12 cellular contexts compared by ENCODE assay signal in the genomic region with DNA sequence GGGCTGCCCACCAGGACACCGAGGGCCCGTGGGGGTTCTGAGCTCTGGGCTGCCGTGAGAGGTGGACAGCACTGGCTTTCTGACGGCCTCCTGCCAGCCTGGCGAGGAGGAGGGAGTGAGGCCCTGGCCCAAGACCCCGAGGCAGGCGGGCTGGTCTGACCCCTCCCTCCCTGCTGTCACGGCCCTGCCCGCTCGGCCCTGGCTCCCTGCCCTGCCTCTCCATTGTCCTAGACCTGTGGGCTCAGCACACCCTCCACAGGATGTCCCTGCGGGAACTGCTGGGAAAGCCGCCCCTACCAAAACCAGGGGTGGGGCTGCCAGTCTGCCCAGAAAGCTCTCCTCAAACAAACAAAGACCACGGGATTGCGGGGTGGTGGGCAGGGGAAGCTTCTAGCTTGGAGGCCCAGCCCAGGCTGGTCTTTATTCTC. TPM values are rescaled to one million over a fixed set of nuclear protein-coding genes. Genes with fewer than 3 reads are reported as not detected.
DNase-seq lines count a peak whose midpoint lies in the region; ATAC-seq and TF ChIP-seq lines count a peak whose summit lies in the region.
"Had no signal": no experiment of that assay in that cellular context is flagged by ENCODE, and none has a peak within 500 bp of the region (broad histone marks: within the 10 kb centered on the region; RNA-seq: fewer than 3 reads in every experiment).

No MANE protein-coding gene starts in this region.

- TF ChIP-seq CTCF in ascending aorta (IDR thresholded peaks at IDR 0.05) = no peak
- TF ChIP-seq CTCF in heart left ventricle (IDR thresholded peaks at IDR 0.05) = no peak
- no peak for TF ChIP-seq CTCF in tibial nerve (IDR thresholded peaks at IDR 0.05)

- H2BK5ac ChIP-seq in mesenchymal stem cell (ENCODE audit: low read depth, low read length, poor library complexity, severe bottlenecking) = no peak overlapping the region

- H3K4ac ChIP-seq in mesenchymal stem cell (ENCODE audit: low read depth in 1 of 2, low read length in 2 of 2) = no peak overlapping the region

- no peak overlapping the region for H3K23ac ChIP-seq in mesenchymal stem cell (ENCODE audit: low read length in 2 of 2)

- ATAC-seq in heart left ventricle = peak; percentile 70 to 81 (median 74)
- ATAC-seq in GM18868 (IDR thresholded peaks at IDR 0.05; ENCODE audit: unreplicated experiment) = no peak

- 10 to 73% (median 53%) methylated on average over 6 to 14 of the region's 14 CpGs for WGBS in heart left ventricle, 4 donors
- WGBS in tibial nerve, 2 donors = 31 to 60% methylated on average over 9 to 10 of the region's 14 CpGs
- WGBS in mesenchymal stem cell = 88% methylated on average over 14 of the region's 14 CpGs

- H2BK120ac ChIP-seq in mesenchymal stem cell (ENCODE audit: low read depth, low read length) = no peak overlapping the region

- H4K91ac ChIP-seq in mesenchymal stem cell (ENCODE audit: low read length) = no peak overlapping the region

- H3K4me1 ChIP-seq in ascending aorta (no peaks in the 10 kb centered on the region), heart left ventricle (peaks cover 10 to 53% (median 41%) of the 10 kb centered on the region in 12 donors), mucosa of rectum (ENCODE audit: control insufficient read depth in 2 of 2, insufficient read depth in 2 of 2, low read length in 2 of 2) (peaks cover 4 to 14% of the 10 kb centered on the region in 2 donors), tibial nerve (peaks cover 0 to 21% (median 0%) of the 10 kb centered on the region in 4 donors), mesenchymal stem cell (ENCODE audit: control insufficient read depth, insufficient read depth, low read depth, low read length) (peaks cover 9% of the 10 kb centered on the region)

- H2AK5ac ChIP-seq in mesenchymal stem cell (ENCODE audit: low read length, severe bottlenecking) = no peak overlapping the region

- TF ChIP-seq POLR2A in heart left ventricle (IDR thresholded peaks at IDR 0.05) (no peak), tibial nerve (IDR thresholded peaks at IDR 0.05) (no peak)

- H3K9ac ChIP-seq in mucosa of rectum (ENCODE audit: low read depth in 1 of 2, low read length in 2 of 2) (no peak overlapping the region), mesenchymal stem cell (ENCODE audit: low read length) (no peak overlapping the region)

- H3K27ac ChIP-seq in ascending aorta (peak overlapping the region; percentile 9 to 86), heart left ventricle (peak overlapping the region; percentile 77 to 93 (median 90)), mucosa of rectum (ENCODE audit: low read depth in 2 of 2, low read length in 2 of 2) (peak overlapping the region; percentile 27 to 68), tibial nerve (peak overlapping the region; percentile 42 to 81 (median 58)), mesenchymal stem cell (ENCODE audit: low read length, poor library complexity, severe bottlenecking) (no peak overlapping the region)

- no peak for DNase-seq in ascending aorta (ENCODE audit: low spot score in 2 of 2)
- peak; percentile 79 to 90 (median 85) for DNase-seq in heart left ventricle
- DNase-seq in tibial nerve (ENCODE audit: low spot score in 2 of 2) = no peak
- no peak for DNase-seq in OCI-M2 (lab: John Stamatoyannopoulos, UW; ENCODE audit: unreplicated experiment)
- DNase-seq in mesenchymal stem cell = no peak
- DNase-seq in stimulated activated CD4-positive, alpha-beta T cell treated with anti-CD3 and anti-CD28 coated beads, Interleukin-2, amount 100 ng/mL, for 48 hours = no peak
- DNase-seq: activated CD4-positive, alpha-beta T cell treated with anti-CD3 and anti-CD28 coated beads, Interleukin-2, amount 50 U/mL, for 1 hour; CD8-positive, alpha-beta memory T cell; cerebellar nuclear complex; stimulated activated CD4-positive, alpha-beta T cell treated with anti-CD3 and anti-CD28 coated beads, Interleukin-4, amount 100 ng/mL, for 24 hours had no signal

- no peak overlapping the region for H3K4me2 ChIP-seq in mesenchymal stem cell (ENCODE audit: low read length, poor library complexity, severe bottlenecking)

- no peak overlapping the region for H3K14ac ChIP-seq in mesenchymal stem cell (ENCODE audit: low read length in 2 of 2)

- H3K9me3 ChIP-seq in ascending aorta = no peaks in the 10 kb centered on the region
- no peaks in the 10 kb centered on the region for H3K9me3 ChIP-seq in heart left ventricle
- no peaks in the 10 kb centered on the region for H3K9me3 ChIP-seq in mucosa of rectum (ENCODE audit: control insufficient read depth in 2 of 2, low read length in 2 of 2)
- H3K9me3 ChIP-seq in tibial nerve = no peaks in the 10 kb centered on the region
- H3K9me3 ChIP-seq in mesenchymal stem cell (ENCODE audit: control insufficient read depth, low read length) = no peaks in the 10 kb centered on the region

- TF ChIP-seq EP300 in tibial nerve (IDR thresholded peaks at IDR 0.05) = no peak

- no peak overlapping the region for H2BK12ac ChIP-seq in mesenchymal stem cell (ENCODE audit: low read length in 2 of 2)

- no peaks in the 10 kb centered on the region for H3K36me3 ChIP-seq in ascending aorta
- H3K36me3 ChIP-seq in heart left ventricle = no peaks in the 10 kb centered on the region
- no peaks in the 10 kb centered on the region for H3K36me3 ChIP-seq in mucosa of rectum (ENCODE audit: control insufficient read depth in 2 of 2, insufficient read depth in 2 of 2, low read length in 2 of 2)
- no peaks in the 10 kb centered on the region for H3K36me3 ChIP-seq in tibial nerve
- H3K36me3 ChIP-seq in mesenchymal stem cell (ENCODE audit: control insufficient read depth in 1 of 2, insufficient read depth in 2 of 2, low read depth in 1 of 2, low read length in 2 of 2) = peaks cover 0 to 38% of the 10 kb centered on the region in 2 experiments

- H3K4me3 ChIP-seq in ascending aorta (no peak overlapping the region), heart left ventricle (no peak overlapping the region), mucosa of rectum (ENCODE audit: low read length in 2 of 2) (no peak overlapping the region), tibial nerve (no peak overlapping the region), mesenchymal stem cell (ENCODE audit: insufficient read depth in 1 of 2, low read depth in 1 of 2, low read length in 2 of 2) (no peak overlapping the region)

- H2BK15ac ChIP-seq in mesenchymal stem cell (ENCODE audit: low read depth, poor library complexity, severe bottlenecking) = no peak overlapping the region

- no peak overlapping the region for H2AFZ ChIP-seq in mesenchymal stem cell (ENCODE audit: low read depth, low read length)

- H3K18ac ChIP-seq in mesenchymal stem cell (ENCODE audit: low read depth in 1 of 2, low read length in 2 of 2) = no peak overlapping the region

- H4K8ac ChIP-seq in mesenchymal stem cell (ENCODE audit: low read length) = no peak overlapping the region

- peaks cover 3% of the 10 kb centered on the region for H3K79me1 ChIP-seq in mesenchymal stem cell (replicated peaks; ENCODE audit: low read length, poor library complexity, severe bottlenecking)

- H3K27me3 ChIP-seq in ascending aorta (no peaks in the 10 kb centered on the region), heart left ventricle (no peaks in the 10 kb centered on the region), mucosa of rectum (ENCODE audit: control insufficient read depth in 2 of 2, insufficient read depth in 2 of 2, low read length in 2 of 2) (no peaks in the 10 kb centered on the region), tibial nerve (no peaks in the 10 kb centered on the region), mesenchymal stem cell (ENCODE audit: control insufficient read depth in 1 of 2, insufficient read depth in 1 of 2, low read length in 2 of 2) (peaks cover 0 to 21% of the 10 kb centered on the region in 2 experiments)

- intact Hi-C loops in ascending aorta (cut with DNase I) (no loop called here), heart left ventricle (cut with DNase I) (no loop called here)

RNA-seq across cellular contexts. Expression of a gene that starts 20.7 kb away (rescaled TPM):
- 107 TPM for total RNA-seq in ascending aorta
- total RNA-seq in heart left ventricle = 10 to 100 TPM in 7 of 9 donors, 1 to 10 TPM in 2; 6.4 to 20.4 (median 11.4) TPM
- 10 to 100 TPM; 13.7 to 22.0 TPM for polyA plus RNA-seq in heart left ventricle
- 10 to 100 TPM in 3 of 4 donors, 1 to 10 TPM in 1; 5.4 to 49.8 (median 23.4) TPM for total RNA-seq in tibial nerve
- 0.01 TPM for polyA plus RNA-seq in mesenchymal stem cell (2013, experiment 1 of 2)
- not detected for polyA plus RNA-seq in mesenchymal stem cell (2013, experiment 2 of 2)

RNA-seq across cellular contexts. Expression of a gene that starts 35.8 kb away (rescaled TPM):
- total RNA-seq in ascending aorta (94.5 TPM), heart left ventricle (10 to 100 TPM; 17.4 to 34.8 (median 24.4) TPM), tibial nerve (100 to 1,000 TPM in 1 of 4 donors, 10 to 100 TPM in 3; 53.8 to 119 (median 54.4) TPM)
- 10 to 100 TPM; 15.5 to 27.8 TPM for polyA plus RNA-seq in heart left ventricle
- polyA plus RNA-seq in mesenchymal stem cell (2013, experiment 1 of 2) = 20.8 TPM
- polyA plus RNA-seq in mesenchymal stem cell (2013, experiment 2 of 2) = 19.7 TPM

RNA-seq across cellular contexts. Expression of a gene that starts 41.0 kb away (rescaled TPM):
- not detected for total RNA-seq in ascending aorta
- not detected for total RNA-seq in heart left ventricle
- polyA plus RNA-seq in heart left ventricle = not detected
- not detected for total RNA-seq in tibial nerve
- not detected for polyA plus RNA-seq in mesenchymal stem cell (2013, experiment 1 of 2)
- polyA plus RNA-seq in mesenchymal stem cell (2013, experiment 2 of 2) = not detected
- total RNA-seq: CD8-positive, alpha-beta memory T cell had no signal
- polyA plus RNA-seq: CD8-positive, alpha-beta memory T cell had no signal

Comparison
In these comparisons a context has a peak if more than half of its experiments do, and no peak if none do; other contexts are left out.
1. DNase-seq: peak in heart left ventricle (5 of 5); none in ascending aorta (0 of 2), tibial nerve (0 of 2), OCI-M2 (single experiment), mesenchymal stem cell (single experiment) and stimulated activated CD4-positive, alpha-beta T cell treated with anti-CD3 and anti-CD28 coated beads, Interleukin-2, amount 100 ng/mL, for 48 hours (0 of 2).